Comparison of ENCODE assay signal across 9 cellular contexts in genomic region chr9:128128836-128129590, GRCh38. TPM values are rescaled to one million over a fixed set of nuclear protein-coding genes. Genes with fewer than 3 reads are reported as not detected.
DNase-seq lines count a peak whose midpoint lies in the region; ATAC-seq and TF ChIP-seq lines count a peak whose summit lies in the region.
"Had no signal": no experiment of that assay in that cellular context is flagged by ENCODE, and none has a peak within 500 bp of the region (broad histone marks: within the 10 kb centered on the region; RNA-seq: fewer than 3 reads in every experiment).

No MANE protein-coding gene starts in this region.

- no peak for TF ChIP-seq CTCF in GM12865 (IDR thresholded peaks at IDR 0.05; ENCODE audit: insufficient read depth, low read depth, low read length, missing control alignments)
- TF ChIP-seq CTCF in foreskin fibroblast (IDR thresholded peaks at IDR 0.05; ENCODE audit: low read depth, low read length) = no peak

- peak overlapping the region; percentile 96 for H3K27ac ChIP-seq in rectal smooth muscle tissue (ENCODE audit: low read depth, low read length)

- peaks cover 9% of the 10 kb centered on the region for H3K4me1 ChIP-seq in rectal smooth muscle tissue (ENCODE audit: control insufficient read depth, insufficient read depth, low read length)

- TF ChIP-seq POLR2A in erythroblast (IDR thresholded peaks at IDR 0.05; ENCODE audit: low read length) = no peak

- peak overlapping the region; percentile 81 for H3K9ac ChIP-seq in rectal smooth muscle tissue (ENCODE audit: low read length)

- peaks cover 6% of the 10 kb centered on the region for H3K36me3 ChIP-seq in rectal smooth muscle tissue (ENCODE audit: control insufficient read depth, insufficient read depth, low read length)

- H3K27me3 ChIP-seq in rectal smooth muscle tissue (ENCODE audit: control insufficient read depth, insufficient read depth, low read length) = no peaks in the 10 kb centered on the region

- H3K27me3 Mint-ChIP-seq in T-helper 17 cell = peaks cover 7% of the 10 kb centered on the region

- H3K4me1 Mint-ChIP-seq in T-helper 17 cell = peaks cover 27% of the 10 kb centered on the region

- ATAC-seq in T-helper 17 cell (no peak), GM18511 (IDR thresholded peaks at IDR 0.05; ENCODE audit: unreplicated experiment) (no peak)

- no peaks in the 10 kb centered on the region for H3K36me3 Mint-ChIP-seq in T-helper 17 cell (ENCODE audit: low read depth)

- no peaks in the 10 kb centered on the region for H3K9me3 ChIP-seq in T-helper 17 cell (ENCODE audit: control insufficient read depth, low read length, poor library complexity, severe bottlenecking)

- peak overlapping the region; percentile 99 for H3K4me3 Mint-ChIP-seq in T-helper 17 cell

- H3K4me3 ChIP-seq in GM12865 (ENCODE audit: low read depth, low read length) (peak overlapping the region; percentile 97), foreskin fibroblast (ENCODE audit: low read depth in 1 of 2, low read length in 2 of 2) (peak overlapping the region; percentile 77 to 89), rectal smooth muscle tissue (ENCODE audit: low read length) (peak overlapping the region; percentile 84)

- DNase-seq in GM12865 (ENCODE audit: low read depth) (no peak), T-helper 17 cell (no peak), foreskin fibroblast (no peak), erythroblast (lab: John Stamatoyannopoulos, UW) (no peak), AG20443 (ENCODE audit: low spot score) (no peak)
- DNase-seq in stimulated activated naive CD4-positive, alpha-beta T cell treated with Interleukin-2 at 50 U/mL for 16 hours (lab: John Stamatoyannopoulos, UW) = no peak

- H3K27ac Mint-ChIP-seq in T-helper 17 cell = peak overlapping the region; percentile 96

RNA-seq across cellular contexts. Expression of gene PTGES2, which starts 1.5 kb away (rescaled TPM):
- 10 to 100 TPM; 46.4 to 58.2 TPM for total RNA-seq in T-helper 17 cell

RNA-seq across cellular contexts. Expression of gene LCN2, which starts 20.2 kb away (rescaled TPM):
- 1 to 10 TPM in 1 of 2 donors, not detected in 1; 9.3 TPM for total RNA-seq in T-helper 17 cell
- total RNA-seq: glomerular endothelial cell had no signal

RNA-seq across cellular contexts. Expression of gene BBLN, which starts 31.1 kb away (rescaled TPM):
- total RNA-seq in T-helper 17 cell = 10 to 100 TPM; 71.0 to 87.9 TPM
